ENCODE assay signal across 1 cellular context in the genomic region with DNA sequence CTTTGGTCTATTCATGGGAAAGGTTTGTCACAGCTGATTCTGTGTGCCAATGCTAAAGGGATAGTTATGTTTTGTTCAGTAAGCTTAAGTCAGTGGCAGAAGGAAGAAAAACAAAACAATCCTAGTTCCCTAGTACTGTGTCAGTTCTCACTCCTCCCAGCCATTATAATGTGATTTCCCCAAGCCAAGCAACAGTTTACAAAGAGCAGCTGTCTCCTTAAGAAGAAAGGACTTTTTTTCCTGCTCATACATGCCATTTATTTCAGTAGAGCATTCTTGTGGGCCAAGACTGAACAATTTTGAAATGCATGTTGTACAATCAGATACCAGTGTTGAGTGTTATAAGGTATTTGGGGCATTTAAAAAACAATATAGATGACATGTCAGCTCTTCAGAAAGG.
TF ChIP-seq lines count a peak whose summit lies in the region.

No MANE protein-coding gene starts in this region.

TF ChIP-seq in IMR-90, 13 proteins besides CTCF, POLR2A, EP300 and RAD21:
- TF ChIP-seq BHLHE40 (IDR thresholded peaks at IDR 0.05; ENCODE audit: low read depth, low read length) (no peak), RFX5 (IDR thresholded peaks at IDR 0.05; ENCODE audit: low read depth, low read length) (no peak), MAFK (IDR thresholded peaks at IDR 0.05; ENCODE audit: low read depth, low read length) (no peak), NFE2L2 (IDR thresholded peaks at IDR 0.05; ENCODE audit: low read depth, low read length) (no peak), MAZ (IDR thresholded peaks at IDR 0.05; ENCODE audit: borderline replicate concordance, low read depth, low read length) (no peak), SMC3 (IDR thresholded peaks at IDR 0.05; ENCODE audit: low read depth, low read length) (no peak), CEBPB (IDR thresholded peaks at IDR 0.05; ENCODE audit: low read depth, low read length) (no peak)
- TF ChIP-seq, protein P1, sequence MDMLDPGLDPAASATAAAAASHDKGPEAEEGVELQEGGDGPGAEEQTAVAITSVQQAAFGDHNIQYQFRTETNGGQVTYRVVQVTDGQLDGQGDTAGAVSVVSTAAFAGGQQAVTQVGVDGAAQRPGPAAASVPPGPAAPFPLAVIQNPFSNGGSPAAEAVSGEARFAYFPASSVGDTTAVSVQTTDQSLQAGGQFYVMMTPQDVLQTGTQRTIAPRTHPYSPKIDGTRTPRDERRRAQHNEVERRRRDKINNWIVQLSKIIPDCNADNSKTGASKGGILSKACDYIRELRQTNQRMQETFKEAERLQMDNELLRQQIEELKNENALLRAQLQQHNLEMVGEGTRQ (IDR thresholded peaks at IDR 0.05; ENCODE audit: low read depth, low read length) = no peak
